In genomic region chr12:50988051-50988450, GRCh38 we compare ENCODE assay signal across 27 cellular contexts. TPM values are rescaled to one million over a fixed set of nuclear protein-coding genes. Genes with fewer than 3 reads are reported as not detected.
DNase-seq lines count a peak whose midpoint lies in the region.
"Had no signal": no experiment of that assay in that cellular context is flagged by ENCODE, and none has a peak within 500 bp of the region (broad histone marks: within the 10 kb centered on the region; RNA-seq: fewer than 3 reads in every experiment).

No MANE protein-coding gene starts in this region.

- no peak for DNase-seq in activated naive CD8-positive, alpha-beta T cell treated with anti-CD3 and anti-CD28 coated beads for 36 hours
- DNase-seq in adipocyte (ENCODE audit: low read depth) (peak; percentile 40), iris pigment epithelial cell (ENCODE audit: low read depth) (peak; percentile 59), nucleus accumbens (lab: John Stamatoyannopoulos, UW) (no peak), OCI-M2 (lab: John Stamatoyannopoulos, UW; ENCODE audit: unreplicated experiment) (no peak), G401 (ENCODE audit: low spot score) (no peak)
- DNase-seq in activated CD4-positive, alpha-beta T cell treated with anti-CD3 and anti-CD28 coated beads, Interleukin-2, amount 10 ng/mL, durations not matched to agents 24 days and 14 days = no peak
- DNase-seq: activated CD4-positive, alpha-beta T cell treated with anti-CD3 and anti-CD28 coated beads for 1 hour; activated gamma-delta T cell treated with Interleukin-2 at 50 U/mL for 16 hours; activated T-cell treated with anti-CD3 and anti-CD28 coated beads for 4 hours; amniotic stem cell; GF-D8; mesendoderm; NCI-H1436 treated with DMSO at 0.1 percent for 48 hours; NCI-H446; T-helper 1 cell had no signal

- H3K4me3 ChIP-seq in adipocyte (ENCODE audit: low read length) = no peak overlapping the region
- H3K4me3 ChIP-seq: breast epithelium, thoracic aorta, vagina had no signal

- no peaks in the 10 kb centered on the region for H3K9me3 Mint-ChIP-seq in activated naive CD8-positive, alpha-beta T cell (ENCODE audit: low read depth)
- H3K9me3 Mint-ChIP-seq in activated naive CD8-positive, alpha-beta T cell treated with anti-CD3 and anti-CD28 coated beads for 36 hours = no peaks in the 10 kb centered on the region
- H3K9me3 Mint-ChIP-seq in activated CD4-positive, alpha-beta T cell treated with anti-CD3 and anti-CD28 coated beads, Interleukin-2, amount 10 ng/mL, durations not matched to agents 24 days and 14 days = no peaks in the 10 kb centered on the region
- H3K9me3 Mint-ChIP-seq: stimulated activated naive CD8-positive, alpha-beta T cell treated with anti-CD3 and anti-CD28 coated beads, Interleukin-15, Interleukin-2, amounts not matched to agents 100 ng/mL and 50 ng/mL, for 24 hours had no signal

- H3K4me1 Mint-ChIP-seq in activated naive CD8-positive, alpha-beta T cell (ENCODE audit: low read depth) = peaks cover 32% of the 10 kb centered on the region
- peaks cover 42% of the 10 kb centered on the region for H3K4me1 Mint-ChIP-seq in activated naive CD8-positive, alpha-beta T cell treated with anti-CD3 and anti-CD28 coated beads for 36 hours
- peaks cover 37% of the 10 kb centered on the region for H3K4me1 Mint-ChIP-seq in activated CD4-positive, alpha-beta T cell treated with anti-CD3 and anti-CD28 coated beads, Interleukin-2, amount 10 ng/mL, durations not matched to agents 24 days and 14 days

- no peaks in the 10 kb centered on the region for H3K9me3 ChIP-seq in adipocyte (ENCODE audit: control insufficient read depth, low read length)
- H3K9me3 ChIP-seq: breast epithelium, neutrophil, thoracic aorta, vagina had no signal

- H3K4me1 ChIP-seq in adipocyte (ENCODE audit: control insufficient read depth, insufficient read depth, low read length) = peaks cover 46% of the 10 kb centered on the region
- H3K4me1 ChIP-seq: breast epithelium had no signal

- H3K4me3 Mint-ChIP-seq in activated naive CD8-positive, alpha-beta T cell = no peak overlapping the region
- no peak overlapping the region for H3K4me3 Mint-ChIP-seq in activated naive CD8-positive, alpha-beta T cell treated with anti-CD3 and anti-CD28 coated beads for 36 hours
- no peak overlapping the region for H3K4me3 Mint-ChIP-seq in activated CD4-positive, alpha-beta T cell treated with anti-CD3 and anti-CD28 coated beads, Interleukin-2, amount 10 ng/mL, durations not matched to agents 24 days and 14 days
- H3K4me3 Mint-ChIP-seq: stimulated activated naive CD8-positive, alpha-beta T cell treated with anti-CD3 and anti-CD28 coated beads, Interleukin-15, Interleukin-2, amounts not matched to agents 100 ng/mL and 50 ng/mL, for 24 hours had no signal

- peak overlapping the region; percentile 82 for H3K9ac ChIP-seq in adipocyte (ENCODE audit: low read length)

- intact Hi-C loops in activated CD4-positive, alpha-beta T cell treated with anti-CD3 and anti-CD28 coated beads, Interleukin-2, amount 10 ng/mL, durations not matched to agents 24 days and 14 days (cut with micrococcal nuclease) = no loop called here

- in situ Hi-C loops in G401 (cut with HindIII; ENCODE audit: low sequenced_read_pairs) = no loop called here

- no peaks in the 10 kb centered on the region for H3K27me3 Mint-ChIP-seq in activated naive CD8-positive, alpha-beta T cell
- no peaks in the 10 kb centered on the region for H3K27me3 Mint-ChIP-seq in activated naive CD8-positive, alpha-beta T cell treated with anti-CD3 and anti-CD28 coated beads for 36 hours
- no peaks in the 10 kb centered on the region for H3K27me3 Mint-ChIP-seq in activated CD4-positive, alpha-beta T cell treated with anti-CD3 and anti-CD28 coated beads, Interleukin-2, amount 10 ng/mL, durations not matched to agents 24 days and 14 days
- H3K27me3 Mint-ChIP-seq: stimulated activated naive CD8-positive, alpha-beta T cell treated with anti-CD3 and anti-CD28 coated beads, Interleukin-15, Interleukin-2, amounts not matched to agents 100 ng/mL and 50 ng/mL, for 24 hours had no signal

- peak overlapping the region; percentile 58 for H3K27ac Mint-ChIP-seq in activated naive CD8-positive, alpha-beta T cell
- H3K27ac Mint-ChIP-seq in activated naive CD8-positive, alpha-beta T cell treated with anti-CD3 and anti-CD28 coated beads for 36 hours = no peak overlapping the region
- H3K27ac Mint-ChIP-seq in activated CD4-positive, alpha-beta T cell treated with anti-CD3 and anti-CD28 coated beads, Interleukin-2, amount 10 ng/mL, durations not matched to agents 24 days and 14 days = no peak overlapping the region

- H3K36me3 Mint-ChIP-seq in activated naive CD8-positive, alpha-beta T cell = peaks cover 9% of the 10 kb centered on the region
- H3K36me3 Mint-ChIP-seq in activated naive CD8-positive, alpha-beta T cell treated with anti-CD3 and anti-CD28 coated beads for 36 hours = peaks cover 31% of the 10 kb centered on the region
- peaks cover 43% of the 10 kb centered on the region for H3K36me3 Mint-ChIP-seq in activated CD4-positive, alpha-beta T cell treated with anti-CD3 and anti-CD28 coated beads, Interleukin-2, amount 10 ng/mL, durations not matched to agents 24 days and 14 days (ENCODE audit: low read depth)

- peaks cover 29% of the 10 kb centered on the region for H3K36me3 ChIP-seq in adipocyte (ENCODE audit: control insufficient read depth, insufficient read depth, low read length, severe bottlenecking)

- H3K27me3 ChIP-seq in adipocyte (replicated peaks; ENCODE audit: control insufficient read depth, insufficient read depth, low read length) = no peaks in the 10 kb centered on the region
- H3K27me3 ChIP-seq: breast epithelium, neutrophil, vagina had no signal

RNA-seq across cellular contexts. Expression of gene HIGD1C, which starts 35.7 kb away (rescaled TPM):
- not detected for total RNA-seq in activated naive CD8-positive, alpha-beta T cell treated with anti-CD3 and anti-CD28 coated beads for 36 hours
- not detected in 2 replicates for total RNA-seq in activated CD4-positive, alpha-beta T cell treated with anti-CD3 and anti-CD28 coated beads, Interleukin-2, amount 10 ng/mL, durations not matched to agents 24 days and 14 days
- not detected in 2 replicates for total RNA-seq in G401 (2014; rRNA removed; shearing (Covaris generic))
- total RNA-seq: A172, breast epithelium, frontal cortex, left lobe of liver, pulmonary artery endothelial cell, RPMI7951, thoracic aorta, vagina had no signal

RNA-seq across cellular contexts. Expression of gene SLC11A2, which starts 38.1 kb away (rescaled TPM):
- 10 to 100 TPM; 24.5 to 27.3 TPM for total RNA-seq in activated naive CD8-positive, alpha-beta T cell treated with anti-CD3 and anti-CD28 coated beads for 36 hours
- total RNA-seq in activated CD4-positive, alpha-beta T cell treated with anti-CD3 and anti-CD28 coated beads, Interleukin-2, amount 10 ng/mL, durations not matched to agents 24 days and 14 days = 54.2 and 56.2 TPM in 2 replicates
- total RNA-seq in G401 (2014; rRNA removed; shearing (Covaris generic)) = 24.6 and 37.1 TPM in 2 replicates

Comparison
In these comparisons a context has a peak if more than half of its experiments do, and no peak if none do; other contexts are left out.
1. DNase-seq: peak in adipocyte (single experiment) and iris pigment epithelial cell (single experiment); none in activated naive CD8-positive, alpha-beta T cell treated with anti-CD3 and anti-CD28 coated beads for 36 hours (single experiment), nucleus accumbens (0 of 56), activated CD4-positive, alpha-beta T cell treated with anti-CD3 and anti-CD28 coated beads, Interleukin-2, amount 10 ng/mL, durations not matched to agents 24 days and 14 days (single experiment), OCI-M2 (single experiment) and G401 (single experiment).